Comparison of ENCODE assay signal across 9 cellular contexts in the genomic region with DNA sequence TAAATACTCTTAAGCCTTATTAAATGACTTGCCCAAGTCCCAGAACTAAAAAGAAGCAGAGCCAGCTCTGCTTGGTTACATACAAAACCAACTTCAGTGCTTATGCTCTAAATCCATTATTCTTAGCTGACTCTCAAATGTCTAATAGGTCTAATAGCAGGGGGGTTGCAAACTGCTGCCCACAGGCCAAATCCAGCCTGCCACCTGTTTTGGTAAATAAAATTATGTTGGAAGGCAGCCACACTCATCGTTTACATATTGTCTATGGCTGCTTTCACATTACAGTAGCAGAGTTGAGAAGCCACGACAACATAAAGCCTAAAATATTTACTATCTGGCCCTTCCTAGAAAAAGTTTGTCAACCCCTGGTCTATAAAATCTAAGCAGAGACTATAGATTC.
DNase-seq lines count a peak whose midpoint lies in the region; ATAC-seq, FAIRE-seq and TF ChIP-seq lines count a peak whose summit lies in the region.
"Had no signal": no experiment of that assay in that cellular context is flagged by ENCODE, and none has a peak within 500 bp of the region (broad histone marks: within the 10 kb centered on the region; RNA-seq: fewer than 3 reads in every experiment).

No MANE protein-coding gene starts in this region.

- H3K27me3 Mint-ChIP-seq in T-cell: no peaks in the 10 kb centered on the region

- peaks cover 0 to 21% (median 0%) of the 10 kb centered on the region in 9 donors for H3K36me3 ChIP-seq in heart right ventricle
- no peaks in the 10 kb centered on the region for H3K36me3 ChIP-seq in kidney (ENCODE audit: control insufficient read depth in 1 of 2, insufficient read depth in 2 of 2, low read length in 2 of 2)
- H3K36me3 ChIP-seq in thyroid gland: no peaks in the 10 kb centered on the region
- no peaks in the 10 kb centered on the region for H3K36me3 ChIP-seq in HAP-1 (replicated peaks)

- TF ChIP-seq CTCF in heart right ventricle (IDR thresholded peaks at IDR 0.05) (no peak), kidney (IDR thresholded peaks at IDR 0.05; ENCODE audit: borderline replicate concordance, extremely low read depth, insufficient read depth) (no peak), thyroid gland (IDR thresholded peaks at IDR 0.05) (no peak)

- peak overlapping the region; percentile 65 to 85 for H3K27ac Mint-ChIP-seq in T-cell

- H3K27ac ChIP-seq in heart right ventricle (peak overlapping the region; percentile 29 to 82 (median 68)), kidney (ENCODE audit: low read depth in 2 of 2, low read length in 2 of 2) (peak overlapping the region; percentile 74 to 89), thyroid gland (peak overlapping the region; percentile 91 to 94 (median 93))
- H3K27ac ChIP-seq: SK-N-MC had no signal

- intact Hi-C loops in heart right ventricle (cut with DNase I): loop anchor here in 1 of 10 donors (5.0 kb wide), 1 partner anchor 35 kb away; no protein-coding TSS in a partner anchor
- intact Hi-C loops in left cardiac atrium (cut with DNase I): no loop called here
- intact Hi-C loops in kidney (cut with DNase I): loop anchor here (10.0 kb wide), 1 partner anchor 58 kb away; no protein-coding TSS in a partner anchor
- intact Hi-C loops in thyroid gland (cut with DNase I): no loop called here

- H3K9me3 Mint-ChIP-seq in T-cell: no peaks in the 10 kb centered on the region

- no peak overlapping the region for H3K4me3 Mint-ChIP-seq in T-cell

- POLR2A ChIA-PET in T-cell (lab: Charles Lee): no interaction called here

- H3K4me1 Mint-ChIP-seq in T-cell: peaks cover 15 to 24% (median 22%) of the 10 kb centered on the region in 3 donors

- CTCF ChIA-PET in T-cell (lab: Charles Lee): interaction anchor here (0.5 to 2.6 kb wide), 8 partner anchors 26 to 371 kb away, joined by 3 to 31 read pairs (median 4); a partner anchor contains a TSS

- TF ChIP-seq POLR2A in thyroid gland (IDR thresholded peaks at IDR 0.05): no peak

- DNase-seq in heart right ventricle (no peak), left cardiac atrium (no peak), T-cell (no peak), kidney (no peak), thyroid gland (no peak), HAP-1 (ENCODE audit: low spot score in 2 of 2) (no peak)

- WGBS in heart right ventricle, 2 donors: 53 to 60% methylated on average over 2 of the region's 2 CpGs
- WGBS in thyroid gland, 2 donors: 46 to 70% methylated on average over 2 of the region's 2 CpGs

- peak overlapping the region in 1 of 2 donors; percentile 9 for H3K9ac ChIP-seq in kidney (ENCODE audit: low read length in 2 of 2)

- H3K4me3 ChIP-seq in heart right ventricle: no peak overlapping the region
- no peak overlapping the region for H3K4me3 ChIP-seq in kidney (ENCODE audit: low read length in 2 of 2)
- no peak overlapping the region for H3K4me3 ChIP-seq in thyroid gland (replicated peaks in 1 of 3)
- no peak overlapping the region for H3K4me3 ChIP-seq in HAP-1
- H3K4me3 ChIP-seq: SK-N-MC had no signal

- FAIRE-seq in kidney (lab: Jason Lieb, UNC): no peak

- H3K27me3 ChIP-seq in heart right ventricle (no peaks in the 10 kb centered on the region), thyroid gland (no peaks in the 10 kb centered on the region), HAP-1 (ENCODE audit: low read depth) (0 out of 2 replicates have a peak, but pooled peaks cover 2% of the 10 kb centered on the region)

- H3K36me3 Mint-ChIP-seq in T-cell: peaks cover 28% of the 10 kb centered on the region

- in situ Hi-C loops in HAP-1 (cut with MboI; ENCODE audit: low sequenced_read_pairs): no loop called here

- ATAC-seq in heart right ventricle (no peak), left cardiac atrium (no peak), T-cell (replicated peaks in 1 of 4) (no peak), HG02642 (IDR thresholded peaks at IDR 0.05; ENCODE audit: poor library complexity, unreplicated experiment) (no peak), HG03378 (IDR thresholded peaks at IDR 0.05; ENCODE audit: unreplicated experiment) (no peak)

- no peaks in the 10 kb centered on the region for H3K9me3 ChIP-seq in heart right ventricle
- no peaks in the 10 kb centered on the region for H3K9me3 ChIP-seq in kidney (ENCODE audit: control insufficient read depth in 1 of 2, low read length in 2 of 2)
- H3K9me3 ChIP-seq in thyroid gland: no peaks in the 10 kb centered on the region
- no peaks in the 10 kb centered on the region for H3K9me3 ChIP-seq in HAP-1

- peaks cover 0 to 28% (median 22%) of the 10 kb centered on the region in 9 donors for H3K4me1 ChIP-seq in heart right ventricle
- H3K4me1 ChIP-seq in kidney (ENCODE audit: control insufficient read depth in 1 of 2, insufficient read depth in 1 of 2, low read depth in 1 of 2, low read length in 2 of 2): peaks cover 5 to 14% of the 10 kb centered on the region in 2 donors
- peaks cover 34 to 60% of the 10 kb centered on the region in 2 donors for H3K4me1 ChIP-seq in thyroid gland
- H3K4me1 ChIP-seq in HAP-1: no peaks in the 10 kb centered on the region
